ENCODE assay signal across 1 cellular context in genomic region chrX:40570346-40571093, GRCh38.
TF ChIP-seq lines count a peak whose summit lies in the region.

No MANE protein-coding gene starts in this region.

TF ChIP-seq in K562, 482 proteins besides CTCF, POLR2A, EP300 and RAD21 (continued from another document):
- no peak for TF ChIP-seq ATF2 (CRISPR knock-in tag; IDR thresholded peaks at IDR 0.05)
